Comparison of ENCODE assay signal across 19 cellular contexts in the genomic region with DNA sequence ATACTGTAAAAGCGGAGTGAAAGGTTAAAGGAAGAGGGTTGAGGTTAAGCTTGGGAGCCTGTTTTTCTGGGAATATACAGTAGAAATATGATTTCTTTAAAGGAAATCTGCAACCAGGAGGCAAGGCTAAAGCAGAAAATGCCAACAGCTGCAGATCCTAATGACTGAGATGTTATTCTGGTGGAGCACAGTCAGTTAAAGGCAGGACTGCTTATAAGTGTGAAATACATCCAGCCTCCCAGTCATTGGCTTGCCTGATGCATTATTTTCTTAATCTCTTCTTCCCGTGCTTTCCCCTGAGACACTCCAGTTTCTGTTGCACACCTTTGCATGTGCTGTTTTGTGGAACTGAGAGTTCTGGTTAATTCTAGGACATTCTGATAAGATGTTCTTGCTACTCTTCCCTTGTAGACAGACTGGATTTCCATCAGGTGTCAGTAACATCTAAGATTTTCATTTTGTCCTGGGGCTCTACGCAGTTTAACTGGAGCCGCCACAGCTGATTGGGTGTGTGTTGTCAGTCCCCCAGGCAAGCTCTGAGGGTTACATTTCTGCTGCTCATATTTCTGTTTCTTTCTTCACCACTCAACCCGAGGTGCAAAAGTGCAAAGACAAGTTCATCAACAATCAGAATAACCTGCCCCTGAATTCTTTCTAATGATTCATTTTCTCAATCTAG. TPM values are rescaled to one million over a fixed set of nuclear protein-coding genes. Genes with fewer than 3 reads are reported as not detected.
DNase-seq lines count a peak whose midpoint lies in the region; ATAC-seq and TF ChIP-seq lines count a peak whose summit lies in the region.
"Had no signal": no experiment of that assay in that cellular context is flagged by ENCODE, and none has a peak within 500 bp of the region (broad histone marks: within the 10 kb centered on the region; RNA-seq: fewer than 3 reads in every experiment).

No MANE protein-coding gene starts in this region.

- peaks cover 26% of the 10 kb centered on the region for H3K4me1 Mint-ChIP-seq in activated CD4-positive, alpha-beta T cell treated with anti-CD3 and anti-CD28 coated beads, Interleukin-2, amount 10 ng/mL, durations not matched to agents 24 days and 14 days
- H3K4me1 Mint-ChIP-seq in effector memory CD8-positive, alpha-beta T cell (ENCODE audit: low read depth in 2 of 2), result peaks cover 33 to 69% of the 10 kb centered on the region in 2 donors

- no peak overlapping the region for H3K4me3 Mint-ChIP-seq in activated CD4-positive, alpha-beta T cell treated with anti-CD3 and anti-CD28 coated beads, Interleukin-2, amount 10 ng/mL, durations not matched to agents 24 days and 14 days
- H3K4me3 Mint-ChIP-seq in effector memory CD8-positive, alpha-beta T cell, result no peak overlapping the region
- H3K4me3 Mint-ChIP-seq: naive thymus-derived CD8-positive, alpha-beta T cell had no signal

- DNase-seq in activated CD4-positive, alpha-beta T cell treated with anti-CD3 and anti-CD28 coated beads, Interleukin-2, amount 10 ng/mL, durations not matched to agents 24 days and 14 days, result peak; percentile 34
- no peak for DNase-seq in activated CD4-positive, alpha-beta T cell treated with anti-CD3 and anti-CD28 coated beads, Interleukin-2, amount 50 U/mL, for 48 hours
- DNase-seq in LHCN-M2 (ENCODE audit: low read depth) (peak; percentile 49), gastrocnemius medialis (peak; percentile 73 to 75), HT-29 (ENCODE audit: low spot score) (no peak)
- DNase-seq in effector memory CD8-positive, alpha-beta T cell, result no peak
- no peak for DNase-seq in stimulated activated CD4-positive, alpha-beta T cell treated with anti-CD3 and anti-CD28 coated beads, Interleukin-4, amount 100 ng/mL, for 24 hours
- DNase-seq: DMS53; naive thymus-derived CD8-positive, alpha-beta T cell; NCI-H146; NCI-H446; stimulated activated CD4-positive, alpha-beta T cell treated with anti-CD3 and anti-CD28 coated beads, Interleukin-12 subunit alpha, Interleukin-12 subunit beta, amount 100 ng/mL, for 4 hours; stimulated activated naive CD4-positive, alpha-beta T cell treated with Interleukin-2 at 50 U/mL for 16 hours; upper lobe of left lung had no signal

- peaks cover 5% of the 10 kb centered on the region for H3K36me3 Mint-ChIP-seq in activated CD4-positive, alpha-beta T cell treated with anti-CD3 and anti-CD28 coated beads, Interleukin-2, amount 10 ng/mL, durations not matched to agents 24 days and 14 days (ENCODE audit: low read depth)
- H3K36me3 Mint-ChIP-seq in effector memory CD8-positive, alpha-beta T cell (ENCODE audit: insufficient read depth), result peaks cover 22% of the 10 kb centered on the region

- in situ Hi-C loops in gastrocnemius medialis (cut with MboI; ENCODE audit: low sequenced_read_pairs in 4 of 4), result loop anchor here in 3 of 4 donors (10.0 to 25.0 kb wide), 3 partner anchors 844 to 872 kb away; no protein-coding TSS in a partner anchor

- H3K27me3 Mint-ChIP-seq in activated CD4-positive, alpha-beta T cell treated with anti-CD3 and anti-CD28 coated beads, Interleukin-2, amount 10 ng/mL, durations not matched to agents 24 days and 14 days, result no peaks in the 10 kb centered on the region
- no peaks in the 10 kb centered on the region for H3K27me3 Mint-ChIP-seq in effector memory CD8-positive, alpha-beta T cell
- H3K27me3 Mint-ChIP-seq: naive thymus-derived CD8-positive, alpha-beta T cell had no signal

- no peaks in the 10 kb centered on the region for H3K9me3 Mint-ChIP-seq in activated CD4-positive, alpha-beta T cell treated with anti-CD3 and anti-CD28 coated beads, Interleukin-2, amount 10 ng/mL, durations not matched to agents 24 days and 14 days
- H3K9me3 Mint-ChIP-seq in effector memory CD8-positive, alpha-beta T cell, result no peaks in the 10 kb centered on the region
- H3K9me3 Mint-ChIP-seq: naive thymus-derived CD8-positive, alpha-beta T cell had no signal

- no peaks in the 10 kb centered on the region for H3K27me3 ChIP-seq in gastrocnemius medialis
- H3K27me3 ChIP-seq: upper lobe of left lung had no signal

- H3K4me1 ChIP-seq in gastrocnemius medialis, result peaks cover 54 to 91% of the 10 kb centered on the region in 2 donors
- H3K4me1 ChIP-seq: prostate gland had no signal

- peak overlapping the region in 1 of 4 donors; percentile 63 for H3K4me3 ChIP-seq in gastrocnemius medialis
- H3K4me3 ChIP-seq: BLaER1, coronary artery, prostate gland, upper lobe of left lung had no signal

- intact Hi-C loops in activated CD4-positive, alpha-beta T cell treated with anti-CD3 and anti-CD28 coated beads, Interleukin-2, amount 10 ng/mL, durations not matched to agents 24 days and 14 days (cut with micrococcal nuclease), result no loop called here
- intact Hi-C loops in gastrocnemius medialis (cut with DNase I; ENCODE audit: low total_unique reads), result loop anchor here (1.0 kb wide), 1 partner anchor 14 kb away; no protein-coding TSS in a partner anchor

- TF ChIP-seq CTCF in gastrocnemius medialis (IDR thresholded peaks at IDR 0.05 in 4 of 5, conservative IDR thresholded peaks at IDR 0.05 in 1 of 5), result no peak

- no peaks in the 10 kb centered on the region for H3K9me3 ChIP-seq in gastrocnemius medialis
- H3K9me3 ChIP-seq: BLaER1, prostate gland, upper lobe of left lung had no signal

- H3K27ac Mint-ChIP-seq in activated CD4-positive, alpha-beta T cell treated with anti-CD3 and anti-CD28 coated beads, Interleukin-2, amount 10 ng/mL, durations not matched to agents 24 days and 14 days, result no peak overlapping the region
- H3K27ac Mint-ChIP-seq in effector memory CD8-positive, alpha-beta T cell, result peak overlapping the region; percentile 74 to 98

- peak; percentile 56 to 60 for TF ChIP-seq POLR2A in gastrocnemius medialis (IDR thresholded peaks at IDR 0.05)

- H3K27ac ChIP-seq in gastrocnemius medialis, result peak overlapping the region; percentile 94 to 99 (median 98)
- H3K27ac ChIP-seq: BLaER1, coronary artery, prostate gland, upper lobe of left lung had no signal

- no peak for ATAC-seq in effector memory CD8-positive, alpha-beta T cell (replicated peaks)
- ATAC-seq in gastrocnemius medialis (peak; percentile 49 to 51), HG02840 (IDR thresholded peaks at IDR 0.05; ENCODE audit: low FRiP score, unreplicated experiment) (no peak)
- ATAC-seq: HCT116; naive thymus-derived CD8-positive, alpha-beta T cell had no signal

- no peaks in the 10 kb centered on the region for H3K36me3 ChIP-seq in gastrocnemius medialis
- H3K36me3 ChIP-seq: prostate gland, upper lobe of left lung had no signal

RNA-seq across cellular contexts. Expression of a gene that starts 44.4 kb away (rescaled TPM):
- total RNA-seq in activated CD4-positive, alpha-beta T cell treated with anti-CD3 and anti-CD28 coated beads, Interleukin-2, amount 10 ng/mL, durations not matched to agents 24 days and 14 days, result 99.3 and 104 TPM in 2 replicates
- total RNA-seq in LHCN-M2 (2014; rRNA removed) (150 and 191 TPM in 2 replicates), gastrocnemius medialis (100 to 1,000 TPM; 321 to 971 (median 445) TPM)
- polyA plus RNA-seq in LHCN-M2 (2012), result 102 TPM
- 35.6 and 37.2 TPM in 2 replicates for total RNA-seq in HT-29 (2014; rRNA removed; shearing (Covaris generic))

Comparison
In these comparisons a context has a peak if more than half of its experiments do, and no peak if none do; other contexts are left out.
1. DNase-seq: peak in activated CD4-positive, alpha-beta T cell treated with anti-CD3 and anti-CD28 coated beads, Interleukin-2, amount 10 ng/mL, durations not matched to agents 24 days and 14 days (single experiment), LHCN-M2 (single experiment) and gastrocnemius medialis (2 of 2); none in activated CD4-positive, alpha-beta T cell treated with anti-CD3 and anti-CD28 coated beads, Interleukin-2, amount 50 U/mL, for 48 hours (0 of 2), effector memory CD8-positive, alpha-beta T cell (0 of 3), HT-29 (single experiment) and stimulated activated CD4-positive, alpha-beta T cell treated with anti-CD3 and anti-CD28 coated beads, Interleukin-4, amount 100 ng/mL, for 24 hours (single experiment).
2. ATAC-seq: peak in gastrocnemius medialis (2 of 2); none in effector memory CD8-positive, alpha-beta T cell (single experiment) and HG02840 (single experiment).